In the genomic region with DNA sequence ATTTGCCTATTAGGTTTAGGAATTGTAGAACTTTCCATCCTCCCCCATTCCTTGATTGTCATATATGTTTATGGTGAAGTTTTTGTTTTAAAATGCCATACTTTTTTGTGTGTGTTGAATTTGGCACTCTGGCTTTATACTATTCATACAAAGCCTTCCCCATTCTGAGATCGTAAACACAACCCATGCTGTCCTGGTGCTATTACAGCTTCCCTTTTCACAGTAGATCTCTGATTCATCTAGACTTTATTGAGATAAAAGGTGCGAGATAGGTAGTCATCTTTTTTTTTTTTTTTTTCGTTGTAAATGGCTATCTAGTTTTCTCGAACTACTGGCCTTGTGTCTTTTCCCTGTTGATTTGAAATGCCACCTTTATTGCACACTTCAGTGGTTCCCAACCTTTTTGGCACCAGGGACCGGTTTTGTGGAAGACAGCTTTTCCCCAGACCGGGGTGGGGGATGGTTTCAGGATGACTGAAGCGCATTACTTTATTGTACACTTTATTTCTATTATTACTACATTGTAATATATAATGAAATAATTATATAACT, we compare ENCODE assay signal across 1 cellular context.
TF ChIP-seq lines count a peak whose summit lies in the region.

No MANE protein-coding gene starts in this region.

TF ChIP-seq in HEK293, 187 proteins besides CTCF, POLR2A, EP300 and RAD21 (continued from another document):
- TF ChIP-seq, protein P1, sequence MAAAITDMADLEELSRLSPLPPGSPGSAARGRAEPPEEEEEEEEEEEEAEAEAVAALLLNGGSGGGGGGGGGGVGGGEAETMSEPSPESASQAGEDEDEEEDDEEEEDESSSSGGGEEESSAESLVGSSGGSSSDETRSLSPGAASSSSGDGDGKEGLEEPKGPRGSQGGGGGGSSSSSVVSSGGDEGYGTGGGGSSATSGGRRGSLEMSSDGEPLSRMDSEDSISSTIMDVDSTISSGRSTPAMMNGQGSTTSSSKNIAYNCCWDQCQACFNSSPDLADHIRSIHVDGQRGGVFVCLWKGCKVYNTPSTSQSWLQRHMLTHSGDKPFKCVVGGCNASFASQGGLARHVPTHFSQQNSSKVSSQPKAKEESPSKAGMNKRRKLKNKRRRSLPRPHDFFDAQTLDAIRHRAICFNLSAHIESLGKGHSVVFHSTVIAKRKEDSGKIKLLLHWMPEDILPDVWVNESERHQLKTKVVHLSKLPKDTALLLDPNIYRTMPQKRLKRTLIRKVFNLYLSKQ (tag by site-specific recombination; IDR thresholded peaks at IDR 0.05; ENCODE audit: borderline replicate concordance): no peak
- peak; percentile 75; the same call in 1 of the 2 replicates for TF ChIP-seq ZNF664 (tag by site-specific recombination; IDR thresholded peaks at IDR 0.05)
- TF ChIP-seq ZNF404 (tag by site-specific recombination; IDR thresholded peaks at IDR 0.05): no peak
